Comparison of ENCODE assay signal across 28 cellular contexts in genomic region chr14:66043921-66044320, GRCh38.
DNase-seq lines count a peak whose midpoint lies in the region; ATAC-seq, FAIRE-seq and TF ChIP-seq lines count a peak whose summit lies in the region.
"Had no signal": no experiment of that assay in that cellular context is flagged by ENCODE, and none has a peak within 500 bp of the region (broad histone marks: within the 10 kb centered on the region; RNA-seq: fewer than 3 reads in every experiment).

No MANE protein-coding gene starts in this region.

- no peak for TF ChIP-seq POLR2A in endothelial cell of umbilical vein (IDR thresholded peaks at IDR 0.05; ENCODE audit: low read depth, low read length)

- H3K4me1 ChIP-seq in endothelial cell of umbilical vein (ENCODE audit: control insufficient read depth, extremely low read depth, insufficient read depth, low read length) (no peaks in the 10 kb centered on the region), mesodermal cell (ENCODE audit: control insufficient read depth, insufficient read depth, low read length, poor library complexity, severe bottlenecking) (peaks cover 22% of the 10 kb centered on the region)
- H3K4me1 ChIP-seq: Caco-2, upper lobe of right lung had no signal

- BruUV-seq in endothelial cell of umbilical vein (replicated peaks; lab: Mats Ljungman, UMichigan): no TSS peak

- ATAC-seq in GM21825 (IDR thresholded peaks at IDR 0.05; ENCODE audit: unreplicated experiment) (no peak), HG02852 (IDR thresholded peaks at IDR 0.05; ENCODE audit: unreplicated experiment) (no peak)
- ATAC-seq: activated CD8-positive, alpha-beta T cell treated with anti-CD3 and anti-CD28 coated beads, Interleukin-2, amount 10 ng/mL, durations not matched to agents 7 days and 5 days; upper lobe of right lung had no signal

- POLR2A ChIA-PET in endothelial cell of umbilical vein (lab: Charles Lee): no interaction called here

- no peaks in the 10 kb centered on the region for H3K36me3 ChIP-seq in endothelial cell of umbilical vein (ENCODE audit: control insufficient read depth in 2 of 2, extremely low read depth in 1 of 2, insufficient read depth in 2 of 2, low read length in 2 of 2)
- H3K36me3 ChIP-seq in mesodermal cell (ENCODE audit: control insufficient read depth, insufficient read depth, low read length): no peaks in the 10 kb centered on the region
- H3K36me3 ChIP-seq: BLaER1 treated with 17β-estradiol and CSF1 and Interleukin-3, amounts not matched to agents 10 nM and 100 nM; brain microvascular endothelial cell; MG63; upper lobe of right lung had no signal

- CTCF ChIA-PET in endothelial cell of umbilical vein (lab: Charles Lee): no interaction called here

- H3K79me2 ChIP-seq in endothelial cell of umbilical vein (ENCODE audit: control insufficient read depth, insufficient read depth, low read length): no peaks in the 10 kb centered on the region

- no peak for TF ChIP-seq CTCF in endothelial cell of umbilical vein (IDR thresholded peaks at IDR 0.05; ENCODE audit: extremely low read depth in 1 of 2, insufficient read depth in 1 of 2, low read depth in 1 of 2, low read length in 2 of 2)

- H3K27ac ChIP-seq in endothelial cell of umbilical vein (ENCODE audit: insufficient read depth, low read depth, low read length) (no peak overlapping the region), mesodermal cell (ENCODE audit: low read depth, low read length, severe bottlenecking) (peak overlapping the region; percentile 44)
- H3K27ac ChIP-seq: BLaER1 treated with 17β-estradiol and CSF1 and Interleukin-3, amounts not matched to agents 10 nM and 100 nM; brain microvascular endothelial cell; skin epidermis; upper lobe of right lung had no signal

- H3K9me1 ChIP-seq in endothelial cell of umbilical vein (replicated peaks; ENCODE audit: control insufficient read depth, extremely low read depth, insufficient read depth, low read length): no peaks in the 10 kb centered on the region

- no peak overlapping the region for H3K9ac ChIP-seq in endothelial cell of umbilical vein (replicated peaks; ENCODE audit: extremely low read depth, insufficient read depth, low read length)
- H3K9ac ChIP-seq: BLaER1 treated with 17β-estradiol and CSF1 and Interleukin-3, amounts not matched to agents 10 nM and 100 nM had no signal

- H3K9me3 ChIP-seq in endothelial cell of umbilical vein (replicated peaks; ENCODE audit: control insufficient read depth, insufficient read depth, low read length): no peaks in the 10 kb centered on the region
- no peaks in the 10 kb centered on the region for H3K9me3 ChIP-seq in mesodermal cell (ENCODE audit: control insufficient read depth, low read length)
- H3K9me3 ChIP-seq: BLaER1 treated with 17β-estradiol and CSF1 and Interleukin-3, amounts not matched to agents 10 nM and 100 nM; Caco-2; MG63; upper lobe of right lung had no signal

- FAIRE-seq in endothelial cell of umbilical vein (lab: Jason Lieb, UNC): no peak
- FAIRE-seq: colon had no signal

- DNase-seq in AG20443 (ENCODE audit: low spot score) (peak; percentile 13), NCI-H226 (peak; percentile 76), endothelial cell of umbilical vein (ENCODE audit: low read depth, low spot score) (peak; percentile 12), NCI-H187 (lab: John Stamatoyannopoulos, UW) (no peak)
- no peak for DNase-seq in activated T-cell treated with anti-CD3 and anti-CD28 coated beads, Interleukin-2, amount 50 U/mL, for 48 hours
- DNase-seq: activated CD4-positive, alpha-beta T cell treated with anti-CD3 and anti-CD28 coated beads for 1 hour; activated CD8-positive, alpha-beta T cell treated with anti-CD3 and anti-CD28 coated beads, Interleukin-2, amount 10 ng/mL, durations not matched to agents 7 days and 5 days; activated gamma-delta T cell; activated T-cell treated with anti-CD3 and anti-CD28 coated beads for 4 hours; brain microvascular endothelial cell; Caco-2; DMS79; effector CD8-positive, alpha-beta T cell; H9; MG63; NCI-H2081 treated with DMSO at 0.1 percent for 48 hours; NK-92 treated with Interleukin-12 subunit alpha and Interleukin-12 subunit beta, amount 100 ng/mL, for 24 hours; nucleus accumbens; stimulated activated CD4-positive, alpha-beta T cell treated with anti-CD3 and anti-CD28 coated beads, Interleukin-2, amount 100 ng/mL, for 24 hours; T-helper 1 cell; upper lobe of right lung had no signal

- H3K27me3 ChIP-seq in endothelial cell of umbilical vein (ENCODE audit: control insufficient read depth in 2 of 2, insufficient read depth in 2 of 2, low read length in 2 of 2): no peaks in the 10 kb centered on the region
- H3K27me3 ChIP-seq: BLaER1 treated with 17β-estradiol and CSF1 and Interleukin-3, amounts not matched to agents 10 nM and 100 nM; brain microvascular endothelial cell; MG63; upper lobe of right lung had no signal

- intact Hi-C loops in endothelial cell of umbilical vein (cut with micrococcal nuclease): no loop called here

- H3K4me3 ChIP-seq in endothelial cell of umbilical vein (replicated peaks in 1 of 3; ENCODE audit: insufficient read depth in 1 of 3, low read depth in 1 of 3, low read length in 3 of 3) (no peak overlapping the region), mesodermal cell (ENCODE audit: extremely low read depth, insufficient read depth, low read length, poor library complexity, severe bottlenecking) (no peak overlapping the region)
- H3K4me3 ChIP-seq: BLaER1 treated with 17β-estradiol and CSF1 and Interleukin-3, amounts not matched to agents 10 nM and 100 nM; lung; MG63; skin epidermis; upper lobe of right lung had no signal

- H4K20me1 ChIP-seq in endothelial cell of umbilical vein (replicated peaks; ENCODE audit: control insufficient read depth, extremely low read depth, insufficient read depth, low read length): no peaks in the 10 kb centered on the region
- H4K20me1 ChIP-seq: BLaER1 treated with 17β-estradiol and CSF1 and Interleukin-3, amounts not matched to agents 10 nM and 100 nM had no signal

- dilution Hi-C loops in endothelial cell of umbilical vein (cut with MboI; ENCODE audit: extremely low pct_ligation_motif_present, low sequenced_read_pairs): no loop called here

- H2AFZ ChIP-seq in endothelial cell of umbilical vein (ENCODE audit: low read depth, low read length): no peak overlapping the region

- no peak overlapping the region for H3K4me2 ChIP-seq in endothelial cell of umbilical vein (ENCODE audit: insufficient read depth, low read length)

TF ChIP-seq in endothelial cell of umbilical vein, 7 proteins besides CTCF, POLR2A, EP300 and RAD21:
- TF ChIP-seq MYC (IDR thresholded peaks at IDR 0.05; ENCODE audit: low read depth, low read length): no peak
- TF ChIP-seq POLR2AphosphoS5 (IDR thresholded peaks at IDR 0.05; ENCODE audit: insufficient read depth, low read depth, low read length): no peak
- peak; percentile 61 for TF ChIP-seq FOS (IDR thresholded peaks at IDR 0.05; ENCODE audit: borderline replicate concordance, insufficient read depth, low read length)
- no peak for TF ChIP-seq GATA2 (IDR thresholded peaks at IDR 0.05; ENCODE audit: insufficient read depth, insufficient read length, low read depth, low read length)
- no peak for TF ChIP-seq JUN (IDR thresholded peaks at IDR 0.05; ENCODE audit: borderline replicate concordance, insufficient read depth, insufficient read length, low read depth)

Comparison
In these comparisons a context has a peak if more than half of its experiments do, and no peak if none do; other contexts are left out.
1. DNase-seq: peak in AG20443 (single experiment), NCI-H226 (single experiment) and endothelial cell of umbilical vein (single experiment); none in NCI-H187 (0 of 2) and activated T-cell treated with anti-CD3 and anti-CD28 coated beads, Interleukin-2, amount 50 U/mL, for 48 hours (0 of 2).